ENCODE assay signal across 11 cellular contexts in genomic region chr10:48802611-48803046, GRCh38.
A peak's percentile ranks its signal among the peaks of the same experiment; 100 is the strongest.
DNase-seq lines count a peak whose midpoint lies in the region; ATAC-seq and TF ChIP-seq lines count a peak whose summit lies in the region.
"Had no signal": no experiment of that assay in that cellular context is flagged by ENCODE, and none has a peak within 500 bp of the region (broad histone marks: within the 10 kb centered on the region; RNA-seq: fewer than 3 reads in every experiment).

No MANE protein-coding gene starts in this region.

- H3K27ac ChIP-seq in OCI-LY7 (ENCODE audit: low read depth, low read length, poor library complexity, severe bottlenecking), result peak overlapping the region; percentile 7
- H3K27ac ChIP-seq: psoas muscle had no signal

- BruUV-seq in OCI-LY7 (replicated peaks; lab: Mats Ljungman, UMichigan), result no TSS peak

- no peaks in the 10 kb centered on the region for H3K9me3 ChIP-seq in OCI-LY7 (ENCODE audit: low read length)
- H3K9me3 ChIP-seq: psoas muscle had no signal

- no peak overlapping the region for H3K4me3 ChIP-seq in GM12864 (ENCODE audit: low read depth, low read length)
- H3K4me3 ChIP-seq in OCI-LY7 (ENCODE audit: low read depth, low read length, poor library complexity, severe bottlenecking), result no peak overlapping the region
- H3K4me3 ChIP-seq: psoas muscle had no signal

- no peak overlapping the region for H3K27ac Mint-ChIP-seq in nephron progenitor cell

- peaks cover 10% of the 10 kb centered on the region for H3K9me3 Mint-ChIP-seq in nephron progenitor cell

- TF ChIP-seq CTCF in GM12864 (IDR thresholded peaks at IDR 0.05; ENCODE audit: low read depth, low read length, missing control alignments) (no peak), OCI-LY7 (conservative IDR thresholded peaks at IDR 0.05; ENCODE audit: low read length) (no peak), nephron progenitor cell (IDR thresholded peaks at IDR 0.05) (no peak)

- peak; percentile 79 for DNase-seq in GM12864 (ENCODE audit: low read depth)
- DNase-seq in OCI-LY7 (ENCODE audit: low spot score), result peak; percentile 46
- DNase-seq in dermis blood vessel endothelial cell, result no peak
- DNase-seq in COLO829 (ENCODE audit: low spot score), result no peak
- no peak for DNase-seq in nephron progenitor cell
- no peak for DNase-seq in RKO (ENCODE audit: low spot score)
- DNase-seq: activated CD4-positive, alpha-beta T cell treated with anti-CD3 and anti-CD28 coated beads, Interleukin-2, amount 50 U/mL, for 4 hours; DMS 273 treated with DMSO at 0.1 percent for 48 hours; psoas muscle had no signal

- peaks cover 19% of the 10 kb centered on the region for H3K27me3 Mint-ChIP-seq in nephron progenitor cell (ENCODE audit: low read depth, poor library complexity)

- H2AFZ ChIP-seq in OCI-LY7 (ENCODE audit: low read length), result no peak overlapping the region

- H3K79me2 ChIP-seq in OCI-LY7 (ENCODE audit: insufficient read depth, low read depth, low read length), result no peaks in the 10 kb centered on the region

- CTCF ChIA-PET in OCI-LY7 (lab: Charles Lee; ENCODE audit: unreplicated experiment), result interaction anchor here (0.5 kb wide), 1 partner anchor 736 kb away, joined by 3 read pairs; the partner anchor contains the start of gene ERCC6

- H3K36me3 ChIP-seq in OCI-LY7 (ENCODE audit: insufficient read depth, low read length), result peaks cover 90% of the 10 kb centered on the region

- no peaks in the 10 kb centered on the region for H4K20me1 ChIP-seq in OCI-LY7 (ENCODE audit: insufficient read depth, low read length)

- H3K4me1 Mint-ChIP-seq in nephron progenitor cell, result peaks cover 34% of the 10 kb centered on the region

- no peaks in the 10 kb centered on the region for H3K9me2 ChIP-seq in OCI-LY7 (ENCODE audit: insufficient read depth, low read length)

- H3K4me2 ChIP-seq in OCI-LY7 (ENCODE audit: low read length), result no peak overlapping the region

- no peaks in the 10 kb centered on the region for H3K36me3 Mint-ChIP-seq in nephron progenitor cell (ENCODE audit: low read depth)

- peaks cover 34% of the 10 kb centered on the region for H3K4me1 ChIP-seq in OCI-LY7 (ENCODE audit: insufficient read depth, low read length, poor library complexity, severe bottlenecking)
- H3K4me1 ChIP-seq: psoas muscle had no signal

- intact Hi-C loops in OCI-LY7 (cut with micrococcal nuclease; ENCODE audit: unreplicated experiment), result loop anchor here (5.0 kb wide), 2 partner anchors 130 to 145 kb away; no protein-coding TSS in a partner anchor

- ATAC-seq in GM19324 (IDR thresholded peaks at IDR 0.05; ENCODE audit: low FRiP score, unreplicated experiment) (peak; percentile 93), HG02938 (IDR thresholded peaks at IDR 0.05; ENCODE audit: unreplicated experiment) (peak; percentile 95)
- ATAC-seq: psoas muscle had no signal

- no peak overlapping the region for H3K4me3 Mint-ChIP-seq in nephron progenitor cell

- POLR2A ChIA-PET in OCI-LY7 (lab: Charles Lee), result interaction anchor here (1.2 kb wide), 1 partner anchor 10 kb away, joined by 3 read pairs; no protein-coding TSS in a partner anchor

Comparison
In these comparisons a context has a peak if more than half of its experiments do, and no peak if none do; other contexts are left out.
1. DNase-seq: peak in GM12864 (single experiment) and OCI-LY7 (single experiment); none in dermis blood vessel endothelial cell (single experiment), COLO829 (single experiment), nephron progenitor cell (single experiment) and RKO (single experiment).